9 cellular contexts compared by ENCODE assay signal in genomic region chr3:161081675-161082462, GRCh38. TPM values are rescaled to one million over a fixed set of nuclear protein-coding genes. Genes with fewer than 3 reads are reported as not detected.
DNase-seq lines count a peak whose midpoint lies in the region; ATAC-seq and TF ChIP-seq lines count a peak whose summit lies in the region.
"Had no signal": no experiment of that assay in that cellular context is flagged by ENCODE, and none has a peak within 500 bp of the region (broad histone marks: within the 10 kb centered on the region; RNA-seq: fewer than 3 reads in every experiment).

No MANE protein-coding gene starts in this region.

- H3K4me2 ChIP-seq in GM23248 (ENCODE audit: unreplicated experiment), result no peak overlapping the region

- H3K9me3 Mint-ChIP-seq in naive thymus-derived CD8-positive, alpha-beta T cell, result no peaks in the 10 kb centered on the region

- no peak overlapping the region for H3K9ac ChIP-seq in GM23248

- H3K9me3 ChIP-seq in GM23248 (ENCODE audit: low read depth), result no peaks in the 10 kb centered on the region
- no peaks in the 10 kb centered on the region for H3K9me3 ChIP-seq in lower lobe of right lung
- H3K9me3 ChIP-seq: testis had no signal

- POLR2A ChIA-PET in naive thymus-derived CD8-positive, alpha-beta T cell (lab: Charles Lee), result no interaction called here

- intact Hi-C loops in lower lobe of right lung (cut with DNase I), result no loop called here
- intact Hi-C loops in dorsolateral prefrontal cortex (cut with DNase I), result no loop called here

- H3K27me3 Mint-ChIP-seq in naive thymus-derived CD8-positive, alpha-beta T cell, result no peaks in the 10 kb centered on the region

- H4K20me1 ChIP-seq in GM23248 (ENCODE audit: insufficient read depth), result no peaks in the 10 kb centered on the region

- H3K4me3 ChIP-seq in GM23248 (no peak overlapping the region), lower lobe of right lung (no peak overlapping the region), dorsolateral prefrontal cortex (peak overlapping the region in 2 of 59 donors; percentile 3)
- H3K4me3 ChIP-seq: testis had no signal

- WGBS in GM23248 (ENCODE audit: low coverage in 1 of 2, low lambda C conversion rate in 2 of 2, missing lambda C conversion rate in 2 of 2), 2 experiments, result 19 to 21% methylated on average over 6 of the region's 6 CpGs

- no peak overlapping the region for H3K27ac ChIP-seq in GM23248
- no peak overlapping the region for H3K27ac ChIP-seq in lower lobe of right lung
- H3K27ac ChIP-seq in dorsolateral prefrontal cortex, result peak overlapping the region in 4 of 59 donors; percentile 1 to 52 (median 26)
- H3K27ac ChIP-seq: testis had no signal

- DNase-seq in GM23248, result peak; percentile 5
- DNase-seq in MV-4-11 (lab: John Stamatoyannopoulos, UW), result peak; percentile 12
- no peak for DNase-seq in lower lobe of right lung
- DNase-seq in naive thymus-derived CD8-positive, alpha-beta T cell, result no peak
- no peak for DNase-seq in stimulated activated CD4-positive, alpha-beta T cell treated with anti-CD3 and anti-CD28 coated beads, Interleukin-1b, Interleukin-23, amount 100 ng/mL, for 48 hours
- DNase-seq in NCI-H226, result no peak
- DNase-seq in dorsolateral prefrontal cortex, result no peak
- DNase-seq: testis had no signal

- no peak overlapping the region for H3K27ac Mint-ChIP-seq in naive thymus-derived CD8-positive, alpha-beta T cell

- H3K27me3 ChIP-seq in GM23248 (replicated peaks; ENCODE audit: insufficient read depth), result no peaks in the 10 kb centered on the region
- no peaks in the 10 kb centered on the region for H3K27me3 ChIP-seq in lower lobe of right lung (ENCODE audit: low read depth)
- H3K27me3 ChIP-seq in dorsolateral prefrontal cortex, result no peaks in the 10 kb centered on the region
- H3K27me3 ChIP-seq: testis had no signal

- peak overlapping the region; percentile 26 for H2AFZ ChIP-seq in GM23248

- H3K79me2 ChIP-seq in GM23248 (ENCODE audit: insufficient read depth), result no peaks in the 10 kb centered on the region

- H3K4me1 ChIP-seq in GM23248 (ENCODE audit: insufficient read depth), result no peaks in the 10 kb centered on the region
- no peaks in the 10 kb centered on the region for H3K4me1 ChIP-seq in lower lobe of right lung
- H3K4me1 ChIP-seq: testis had no signal

- peaks cover 4 to 12% (median 10%) of the 10 kb centered on the region in 3 donors for H3K36me3 Mint-ChIP-seq in naive thymus-derived CD8-positive, alpha-beta T cell

- no peak overlapping the region for H3K4me3 Mint-ChIP-seq in naive thymus-derived CD8-positive, alpha-beta T cell

- peaks cover 0 to 14% (median 1%) of the 10 kb centered on the region in 4 donors for H3K4me1 Mint-ChIP-seq in naive thymus-derived CD8-positive, alpha-beta T cell

- no peaks in the 10 kb centered on the region for H3K36me3 ChIP-seq in GM23248 (ENCODE audit: low read depth)
- H3K36me3 ChIP-seq in lower lobe of right lung, result peaks cover 16% of the 10 kb centered on the region

- H3F3A ChIP-seq in GM23248 (ENCODE audit: insufficient read depth), result no peaks in the 10 kb centered on the region

- in situ Hi-C loops in GM23248 (cut with MboI), result no loop called here

- peak; percentile 97 for ATAC-seq in GM18870 (IDR thresholded peaks at IDR 0.05; ENCODE audit: unreplicated experiment)
- peak; percentile 57 to 62 for ATAC-seq in lower lobe of right lung
- no peak for ATAC-seq in naive thymus-derived CD8-positive, alpha-beta T cell

- no peak for TF ChIP-seq CTCF in lower lobe of right lung (IDR thresholded peaks at IDR 0.05)
- no peak for TF ChIP-seq CTCF in dorsolateral prefrontal cortex (IDR thresholded peaks at IDR 0.05 in 54 of 56, conservative IDR thresholded peaks at IDR 0.05 in 2 of 56; ENCODE audit: low read depth in 1 of 56, partially characterized antibody in 56 of 56)

- no peaks in the 10 kb centered on the region for H3K9me2 ChIP-seq in GM23248 (ENCODE audit: insufficient read depth)

RNA-seq across cellular contexts. Expression of gene B3GALNT1, which starts 23.3 kb away (rescaled TPM):
- total RNA-seq in GM23248 (2014; rRNA removed; shearing (Covaris generic)), result 3.4 and 8.1 TPM in 2 replicates
- polyA plus RNA-seq in GM23248 (2016; fragmentation: Nextera tagmentation; extraction: Ambion mirVana), result 5.9 and 7.2 TPM in 2 replicates
- total RNA-seq in lower lobe of right lung, result 25.8 TPM
- 1 to 10 TPM; 2.3 to 3.7 TPM for total RNA-seq in naive thymus-derived CD8-positive, alpha-beta T cell
- polyA plus RNA-seq in naive thymus-derived CD8-positive, alpha-beta T cell, result 1 to 10 TPM in 2 of 3 donors, under 1 TPM in 1; 0.17 to 2.7 (median 2.5) TPM
- total RNA-seq in dorsolateral prefrontal cortex, result 10 to 100 TPM; 26.6 to 74.6 (median 49.2) TPM

Comparison
In these comparisons a context has a peak if more than half of its experiments do, and no peak if none do; other contexts are left out.
1. ATAC-seq: peak in GM18870 (single experiment) and lower lobe of right lung (2 of 2); none in naive thymus-derived CD8-positive, alpha-beta T cell (0 of 2).
2. DNase-seq: peak in GM23248 (single experiment) and MV-4-11 (single experiment); none in lower lobe of right lung (single experiment), naive thymus-derived CD8-positive, alpha-beta T cell (0 of 10), stimulated activated CD4-positive, alpha-beta T cell treated with anti-CD3 and anti-CD28 coated beads, Interleukin-1b, Interleukin-23, amount 100 ng/mL, for 48 hours (single experiment), NCI-H226 (single experiment) and dorsolateral prefrontal cortex (0 of 10).